ENCODE assay signal across 11 cellular contexts in genomic region chr22:50537765-50538164, GRCh38.
A peak's percentile ranks its signal among the peaks of the same experiment; 100 is the strongest.
DNase-seq lines count a peak whose midpoint lies in the region.
"Had no signal": no experiment of that assay in that cellular context is flagged by ENCODE, and none has a peak within 500 bp of the region (broad histone marks: within the 10 kb centered on the region; RNA-seq: fewer than 3 reads in every experiment).

No MANE protein-coding gene starts in this region.

- H3K36me3 Mint-ChIP-seq in T-helper 1 cell treated with Interleukin-12 subunit alpha and Interleukin-12 subunit beta and Interleukin-4 antibody, amounts not matched to agents 30 μg/mL and 1 μg/mL, for 36 hours (ENCODE audit: low read depth): peaks cover 19% of the 10 kb centered on the region

- no peak overlapping the region for H3K4me3 ChIP-seq in subcutaneous abdominal adipose tissue (ENCODE audit: low read depth in 1 of 5, low read length in 5 of 5)
- H3K4me3 ChIP-seq: A549 had no signal

- H3K4me1 ChIP-seq in subcutaneous abdominal adipose tissue (ENCODE audit: control insufficient read depth in 5 of 5, insufficient read depth in 5 of 5, low read length in 5 of 5): peaks cover 13 to 35% (median 15%) of the 10 kb centered on the region in 5 donors

- H3K27me3 ChIP-seq in subcutaneous abdominal adipose tissue (ENCODE audit: control insufficient read depth in 5 of 5, insufficient read depth in 4 of 5, low read length in 5 of 5): peaks cover 0 to 2% (median 0%) of the 10 kb centered on the region in 5 donors

- H3K27ac ChIP-seq in epithelial cell of prostate (peak overlapping the region; percentile 98), subcutaneous abdominal adipose tissue (ENCODE audit: low read depth, low read length) (peak overlapping the region; percentile 99)

- H3K27ac Mint-ChIP-seq in T-helper 1 cell treated with Interleukin-12 subunit alpha and Interleukin-12 subunit beta and Interleukin-4 antibody, amounts not matched to agents 30 μg/mL and 1 μg/mL, for 36 hours: peak overlapping the region; percentile 99
- H3K27ac Mint-ChIP-seq: HFFc6 had no signal

- DNase-seq in T-helper 1 cell (no peak), epithelial cell of prostate (ENCODE audit: low read depth, low spot score) (no peak), nucleus accumbens (lab: John Stamatoyannopoulos, UW) (no peak), DMS53 treated with DMSO at 0.1 percent for 48 hours (lab: John Stamatoyannopoulos, UW; ENCODE audit: unreplicated experiment) (no peak)
- DNase-seq: activated CD8-positive, alpha-beta memory T cell treated with anti-CD3 and anti-CD28 coated beads for 24 hours; HFFc6; KG1; NK-92 treated with Interleukin-12 subunit alpha and Interleukin-12 subunit beta, amount 100 ng/mL, for 24 hours had no signal

- no peaks in the 10 kb centered on the region for H3K27me3 Mint-ChIP-seq in T-helper 1 cell treated with Interleukin-12 subunit alpha and Interleukin-12 subunit beta and Interleukin-4 antibody, amounts not matched to agents 30 μg/mL and 1 μg/mL, for 36 hours (ENCODE audit: low read depth)

- no peaks in the 10 kb centered on the region for H3K9me3 ChIP-seq in subcutaneous abdominal adipose tissue (ENCODE audit: control insufficient read depth in 5 of 5, low read length in 5 of 5)
- H3K9me3 ChIP-seq: A549 had no signal

- no peaks in the 10 kb centered on the region for H3K36me3 ChIP-seq in subcutaneous abdominal adipose tissue (ENCODE audit: control insufficient read depth in 5 of 5, insufficient read depth in 5 of 5, low read length in 5 of 5)

- peaks cover 63% of the 10 kb centered on the region for H3K4me1 Mint-ChIP-seq in T-helper 1 cell treated with Interleukin-12 subunit alpha and Interleukin-12 subunit beta and Interleukin-4 antibody, amounts not matched to agents 30 μg/mL and 1 μg/mL, for 36 hours (ENCODE audit: low read depth)

- no peaks in the 10 kb centered on the region for H3K9me3 Mint-ChIP-seq in T-helper 1 cell treated with Interleukin-12 subunit alpha and Interleukin-12 subunit beta and Interleukin-4 antibody, amounts not matched to agents 30 μg/mL and 1 μg/mL, for 36 hours
- H3K9me3 Mint-ChIP-seq: HFFc6 had no signal

- H3K4me3 Mint-ChIP-seq in T-helper 1 cell treated with Interleukin-12 subunit alpha and Interleukin-12 subunit beta and Interleukin-4 antibody, amounts not matched to agents 30 μg/mL and 1 μg/mL, for 36 hours: peak overlapping the region; percentile 70

- H3K9ac ChIP-seq in subcutaneous abdominal adipose tissue (ENCODE audit: low read length in 5 of 5): peak overlapping the region in 3 of 5 donors; percentile 16 to 89 (median 63)
